In the genomic region with DNA sequence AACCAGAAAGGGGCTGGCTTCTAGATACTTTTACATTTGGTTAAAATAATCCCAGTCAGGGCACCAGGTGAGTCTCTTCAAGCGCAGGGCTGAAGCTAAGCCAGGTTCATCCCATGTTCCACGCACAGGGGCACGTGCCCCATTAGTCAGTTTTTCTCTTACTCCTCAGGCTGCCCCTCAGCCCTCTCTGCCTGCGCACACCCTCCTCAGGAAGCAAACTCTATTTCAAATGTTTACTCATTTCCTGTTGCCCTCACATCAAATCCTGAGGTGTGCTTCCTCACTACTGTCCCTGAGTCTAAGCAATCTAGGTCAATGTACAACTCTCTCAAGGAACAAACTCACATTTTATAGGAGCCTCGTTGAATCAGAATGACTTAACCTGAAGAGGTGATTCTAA, we compare ENCODE assay signal across 9 cellular contexts. TPM values are rescaled to one million over a fixed set of nuclear protein-coding genes. Genes with fewer than 3 reads are reported as not detected.
DNase-seq lines count a peak whose midpoint lies in the region; ATAC-seq and TF ChIP-seq lines count a peak whose summit lies in the region.
"Had no signal": no experiment of that assay in that cellular context is flagged by ENCODE, and none has a peak within 500 bp of the region (broad histone marks: within the 10 kb centered on the region; RNA-seq: fewer than 3 reads in every experiment).

No MANE protein-coding gene starts in this region.

- H3K27me3 Mint-ChIP-seq in naive thymus-derived CD8-positive, alpha-beta T cell: no peaks in the 10 kb centered on the region
- H3K27me3 Mint-ChIP-seq: activated B cell treated with CpG ODN at 0.5 μM for 24 hours had no signal

- ATAC-seq in naive thymus-derived CD8-positive, alpha-beta T cell: peak; percentile 74 to 83
- no peak for ATAC-seq in GM19397 (IDR thresholded peaks at IDR 0.05; ENCODE audit: unreplicated experiment)

- TF ChIP-seq CTCF in 22Rv1 (IDR thresholded peaks at IDR 0.05): no peak

- DNase-seq in activated gamma-delta T cell treated with anti-CD3 and anti-CD28 coated beads, Interleukin-2, amount 50 U/mL, for 16 hours (ENCODE audit: low read depth): peak; percentile 51
- DNase-seq in naive thymus-derived CD8-positive, alpha-beta T cell: peak in 6 of 10 donors; percentile 3 to 46 (median 40)
- DNase-seq in DMS53 treated with DMSO at 0.1 percent for 48 hours (lab: John Stamatoyannopoulos, UW; ENCODE audit: unreplicated experiment) (no peak), mesenteric fat pad (ENCODE audit: low spot score) (no peak), ACHN (no peak)
- DNase-seq: activated B cell treated with CpG ODN at 0.5 μM for 24 hours had no signal

- in situ Hi-C loops in ACHN (cut with HindIII; ENCODE audit: low pct_ligation_motif_present, low pct_unique_long_range_greater_than_20kb, low sequenced_read_pairs): no loop called here

- H3K4me1 Mint-ChIP-seq in naive thymus-derived CD8-positive, alpha-beta T cell: peaks cover 25 to 67% (median 44%) of the 10 kb centered on the region in 4 donors
- H3K4me1 Mint-ChIP-seq: activated B cell treated with CpG ODN at 0.5 μM for 24 hours had no signal

- H3K36me3 Mint-ChIP-seq in naive thymus-derived CD8-positive, alpha-beta T cell: no peaks in the 10 kb centered on the region

- POLR2A ChIA-PET in naive thymus-derived CD8-positive, alpha-beta T cell (lab: Charles Lee): no interaction called here

- H3K4me3 Mint-ChIP-seq in naive thymus-derived CD8-positive, alpha-beta T cell: peak overlapping the region; percentile 1 to 62 (median 34)
- H3K4me3 Mint-ChIP-seq: activated B cell treated with CpG ODN at 0.5 μM for 24 hours had no signal

- H3K27ac ChIP-seq in 22Rv1: peak overlapping the region; percentile 57

- H3K27ac Mint-ChIP-seq in naive thymus-derived CD8-positive, alpha-beta T cell: peak overlapping the region; percentile 31 to 96 (median 83)
- H3K27ac Mint-ChIP-seq: activated B cell treated with CpG ODN at 0.5 μM for 24 hours had no signal

- H3K9me3 Mint-ChIP-seq in naive thymus-derived CD8-positive, alpha-beta T cell: peaks cover 0 to 3% (median 0%) of the 10 kb centered on the region in 9 donors
- H3K9me3 Mint-ChIP-seq: activated B cell treated with CpG ODN at 0.5 μM for 24 hours had no signal

TF ChIP-seq in PFSK-1, 5 proteins besides CTCF, POLR2A, EP300 and RAD21:
- TF ChIP-seq, protein P1, sequence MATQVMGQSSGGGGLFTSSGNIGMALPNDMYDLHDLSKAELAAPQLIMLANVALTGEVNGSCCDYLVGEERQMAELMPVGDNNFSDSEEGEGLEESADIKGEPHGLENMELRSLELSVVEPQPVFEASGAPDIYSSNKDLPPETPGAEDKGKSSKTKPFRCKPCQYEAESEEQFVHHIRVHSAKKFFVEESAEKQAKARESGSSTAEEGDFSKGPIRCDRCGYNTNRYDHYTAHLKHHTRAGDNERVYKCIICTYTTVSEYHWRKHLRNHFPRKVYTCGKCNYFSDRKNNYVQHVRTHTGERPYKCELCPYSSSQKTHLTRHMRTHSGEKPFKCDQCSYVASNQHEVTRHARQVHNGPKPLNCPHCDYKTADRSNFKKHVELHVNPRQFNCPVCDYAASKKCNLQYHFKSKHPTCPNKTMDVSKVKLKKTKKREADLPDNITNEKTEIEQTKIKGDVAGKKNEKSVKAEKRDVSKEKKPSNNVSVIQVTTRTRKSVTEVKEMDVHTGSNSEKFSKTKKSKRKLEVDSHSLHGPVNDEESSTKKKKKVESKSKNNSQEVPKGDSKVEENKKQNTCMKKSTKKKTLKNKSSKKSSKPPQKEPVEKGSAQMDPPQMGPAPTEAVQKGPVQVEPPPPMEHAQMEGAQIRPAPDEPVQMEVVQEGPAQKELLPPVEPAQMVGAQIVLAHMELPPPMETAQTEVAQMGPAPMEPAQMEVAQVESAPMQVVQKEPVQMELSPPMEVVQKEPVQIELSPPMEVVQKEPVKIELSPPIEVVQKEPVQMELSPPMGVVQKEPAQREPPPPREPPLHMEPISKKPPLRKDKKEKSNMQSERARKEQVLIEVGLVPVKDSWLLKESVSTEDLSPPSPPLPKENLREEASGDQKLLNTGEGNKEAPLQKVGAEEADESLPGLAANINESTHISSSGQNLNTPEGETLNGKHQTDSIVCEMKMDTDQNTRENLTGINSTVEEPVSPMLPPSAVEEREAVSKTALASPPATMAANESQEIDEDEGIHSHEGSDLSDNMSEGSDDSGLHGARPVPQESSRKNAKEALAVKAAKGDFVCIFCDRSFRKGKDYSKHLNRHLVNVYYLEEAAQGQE (IDR thresholded peaks at IDR 0.05; ENCODE audit: insufficient read depth in 1 of 2, low read depth in 2 of 2, low read length in 2 of 2): no peak
- TF ChIP-seq TAF1 (IDR thresholded peaks at IDR 0.05; ENCODE audit: borderline replicate concordance, insufficient read depth, low read length): peak; percentile 1; the same call in 1 of the 2 replicates
- peak; percentile 39 for TF ChIP-seq FOXP2 (optimal IDR thresholded peaks at IDR 0.05; ENCODE audit: borderline replicate concordance, extremely low read depth, extremely low read length, insufficient read depth)

RNA-seq across cellular contexts. Expression of a gene that starts 48.5 kb away (rescaled TPM):
- polyA plus RNA-seq in PFSK-1 (2012; ENCODE audit: insufficient read length, low read depth): 8.9 TPM
- 1 to 10 TPM; 3.8 to 6.5 TPM for total RNA-seq in naive thymus-derived CD8-positive, alpha-beta T cell
- under 1 TPM in 2 of 3 donors, not detected in 1; 0.02 to 0.27 TPM for polyA plus RNA-seq in naive thymus-derived CD8-positive, alpha-beta T cell
- total RNA-seq in mesenteric fat pad: 4,139 TPM

Comparison
In these comparisons a context has a peak if more than half of its experiments do, and no peak if none do; other contexts are left out.
1. DNase-seq: peak in activated gamma-delta T cell treated with anti-CD3 and anti-CD28 coated beads, Interleukin-2, amount 50 U/mL, for 16 hours (single experiment) and naive thymus-derived CD8-positive, alpha-beta T cell (6 of 10); none in DMS53 treated with DMSO at 0.1 percent for 48 hours (single experiment), mesenteric fat pad (single experiment) and ACHN (single experiment).
2. RNA of a gene that starts 48.5 kb away (total RNA-seq): 4,139 TPM in mesenteric fat pad (single experiment); 3.8 to 6.5 TPM in naive thymus-derived CD8-positive, alpha-beta T cell; every median in the first group is over 100 times any median in the second.